ENCODE assay signal across 1 cellular context in the genomic region with DNA sequence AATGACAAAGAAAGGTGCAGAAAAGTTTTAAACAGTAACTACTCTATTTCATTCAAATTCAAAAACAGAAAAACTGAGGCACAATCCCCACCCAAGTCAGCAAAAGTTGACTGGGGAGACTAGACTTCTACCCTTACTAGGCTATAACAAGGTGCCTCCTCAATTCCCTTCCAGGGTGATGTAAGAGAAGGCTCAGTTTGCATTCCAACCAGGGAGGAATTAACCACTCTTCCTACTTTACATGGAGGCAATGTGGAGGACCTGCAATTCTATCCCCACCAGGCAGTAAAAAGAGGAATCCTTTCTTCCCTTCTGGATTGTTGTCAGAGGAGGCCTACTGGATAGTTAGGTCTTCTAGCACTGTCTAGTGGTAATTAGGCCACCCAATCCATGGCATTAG.
TF ChIP-seq lines count a peak whose summit lies in the region.

No MANE protein-coding gene starts in this region.

TF ChIP-seq in H1, 55 proteins besides CTCF, POLR2A, EP300 and RAD21:
- TF ChIP-seq KDM4A (IDR thresholded peaks at IDR 0.05; ENCODE audit: low read depth, low read length, severe bottlenecking) (no peak), BACH1 (IDR thresholded peaks at IDR 0.05; ENCODE audit: low read length) (no peak), ZNF274 (IDR thresholded peaks at IDR 0.05; ENCODE audit: borderline replicate concordance, extremely low read depth, low read length) (no peak), RBBP5 (IDR thresholded peaks at IDR 0.05; ENCODE audit: borderline replicate concordance, low read depth, low read length) (no peak), TAF7 (optimal IDR thresholded peaks at IDR 0.05; ENCODE audit: borderline replicate concordance, low read depth, low read length) (no peak), HDAC2 (IDR thresholded peaks at IDR 0.05; ENCODE audit: borderline replicate concordance in 1 of 2, low read depth in 2 of 2, low read length in 2 of 2) (no peak), SAP30 (IDR thresholded peaks at IDR 0.05; ENCODE audit: insufficient read depth, insufficient replicate concordance, low read length) (no peak), TEAD4 (IDR thresholded peaks at IDR 0.05; ENCODE audit: low read depth, low read length) (no peak), RFX5 (IDR thresholded peaks at IDR 0.05; ENCODE audit: borderline replicate concordance, low read depth, low read length) (no peak), TBP (IDR thresholded peaks at IDR 0.05; ENCODE audit: low read depth, low read length) (no peak), SIN3A (conservative IDR thresholded peaks at IDR 0.05 in 1 of 2, IDR thresholded peaks at IDR 0.05 in 1 of 2; ENCODE audit: low read depth in 1 of 2, low read length in 2 of 2) (no peak), ASH2L (IDR thresholded peaks at IDR 0.05; ENCODE audit: low read length) (no peak), NANOG (IDR thresholded peaks at IDR 0.05; ENCODE audit: insufficient read depth, low read depth, low read length, poor library complexity, severe bottlenecking) (no peak), SP2 (IDR thresholded peaks at IDR 0.05; ENCODE audit: low read length) (no peak), SP4 (IDR thresholded peaks at IDR 0.05; ENCODE audit: low read length) (no peak), KDM1A (IDR thresholded peaks at IDR 0.05; ENCODE audit: borderline replicate concordance, low read length) (no peak), CHD1 (IDR thresholded peaks at IDR 0.05; ENCODE audit: low read depth, low read length) (no peak), SP1 (IDR thresholded peaks at IDR 0.05; ENCODE audit: low read depth, low read length) (no peak)
- TF ChIP-seq, protein P1, sequence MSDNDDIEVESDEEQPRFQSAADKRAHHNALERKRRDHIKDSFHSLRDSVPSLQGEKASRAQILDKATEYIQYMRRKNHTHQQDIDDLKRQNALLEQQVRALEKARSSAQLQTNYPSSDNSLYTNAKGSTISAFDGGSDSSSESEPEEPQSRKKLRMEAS (IDR thresholded peaks at IDR 0.05), result no peak
